Comparison of ENCODE assay signal across 13 cellular contexts in genomic region chr12:67988600-67988999, GRCh38. TPM values are rescaled to one million over a fixed set of nuclear protein-coding genes. Genes with fewer than 3 reads are reported as not detected.
A peak's percentile ranks its signal among the peaks of the same experiment; 100 is the strongest.
DNase-seq lines count a peak whose midpoint lies in the region; ATAC-seq and TF ChIP-seq lines count a peak whose summit lies in the region.
"Had no signal": no experiment of that assay in that cellular context is flagged by ENCODE, and none has a peak within 500 bp of the region (broad histone marks: within the 10 kb centered on the region; RNA-seq: fewer than 3 reads in every experiment).

No MANE protein-coding gene starts in this region.

- no peaks in the 10 kb centered on the region for H3K27me3 ChIP-seq in GM06990 (replicated peaks; ENCODE audit: control insufficient read depth, insufficient read depth, low read length)
- no peaks in the 10 kb centered on the region for H3K27me3 ChIP-seq in gastroesophageal sphincter
- H3K27me3 ChIP-seq: body of pancreas had no signal

- no peak for TF ChIP-seq POLR2A in gastroesophageal sphincter (IDR thresholded peaks at IDR 0.05)

- H3K27ac ChIP-seq in gastroesophageal sphincter, result no peak overlapping the region
- H3K27ac ChIP-seq: body of pancreas had no signal

- WGBS in gastroesophageal sphincter (ENCODE audit: low coverage in 1 of 2), 2 donors, result 86 to 100% methylated on average over 1 of the region's 1 CpG

- DNase-seq in GM06990 (ENCODE audit: extremely low read depth, insufficient read length) (peak; percentile 52), GM19238 (ENCODE audit: insufficient read length, low spot score) (peak; percentile 10), NCI-H526 (lab: John Stamatoyannopoulos, UW) (peak; percentile 78 to 80), GM03348 (ENCODE audit: low spot score) (no peak), hypothalamus (lab: John Stamatoyannopoulos, UW) (no peak)
- DNase-seq: activated CD4-positive, CD25-positive, alpha-beta regulatory T cell treated with anti-CD3 and anti-CD28 coated beads, Interleukin-2, amount 50 U/mL, for 72 hours; body of pancreas; head of caudate nucleus; NCI-H2227 treated with DMSO at 0.1 percent for 48 hours; nephron progenitor cell had no signal

- no peaks in the 10 kb centered on the region for H3K9me3 ChIP-seq in gastroesophageal sphincter
- H3K9me3 ChIP-seq: body of pancreas had no signal

- TF ChIP-seq CTCF in GM06990 (IDR thresholded peaks at IDR 0.05; ENCODE audit: insufficient read depth, low read length, poor library complexity, severe bottlenecking), result no peak
- no peak for TF ChIP-seq CTCF in gastroesophageal sphincter (IDR thresholded peaks at IDR 0.05)

- ATAC-seq in HG02870 (IDR thresholded peaks at IDR 0.05; ENCODE audit: unreplicated experiment), result peak; percentile 84
- ATAC-seq in gastroesophageal sphincter, result no peak
- no peak for ATAC-seq in SK-N-SH treated with all-trans-retinoic acid at 6 μM for 48 hours
- ATAC-seq: body of pancreas had no signal

- H3K36me3 ChIP-seq in GM06990 (ENCODE audit: control insufficient read depth, insufficient read depth, low read length) (no peaks in the 10 kb centered on the region), gastroesophageal sphincter (no peaks in the 10 kb centered on the region)

- no peak for TF ChIP-seq EP300 in gastroesophageal sphincter (IDR thresholded peaks at IDR 0.05)

- no peaks in the 10 kb centered on the region for H3K4me1 ChIP-seq in gastroesophageal sphincter
- H3K4me1 ChIP-seq: body of pancreas had no signal

- H3K4me3 ChIP-seq in GM06990 (replicated peaks; ENCODE audit: low read depth, low read length) (no peak overlapping the region; the same call in 1 of the 2 replicates), gastroesophageal sphincter (no peak overlapping the region)
- H3K4me3 ChIP-seq: body of pancreas had no signal

TF ChIP-seq in SK-N-SH treated with all-trans-retinoic acid at 6 μM for 48 hours, 23 proteins besides CTCF, POLR2A, EP300 and RAD21:
- TF ChIP-seq GLIS3 (CRISPR knock-in tag; IDR thresholded peaks at IDR 0.05) (no peak), ISL1 (CRISPR knock-in tag; IDR thresholded peaks at IDR 0.05) (no peak), ESRRG (CRISPR knock-in tag; IDR thresholded peaks at IDR 0.05) (no peak), BACH2 (CRISPR knock-in tag; IDR thresholded peaks at IDR 0.05; ENCODE audit: borderline replicate concordance) (no peak), RARB (CRISPR knock-in tag; IDR thresholded peaks at IDR 0.05) (no peak), ZFP30 (CRISPR knock-in tag; IDR thresholded peaks at IDR 0.05) (no peak), TOX (CRISPR knock-in tag; IDR thresholded peaks at IDR 0.05; ENCODE audit: borderline replicate concordance) (no peak), TCF4 (CRISPR knock-in tag; IDR thresholded peaks at IDR 0.05; ENCODE audit: borderline replicate concordance) (no peak), POU6F1 (CRISPR knock-in tag; IDR thresholded peaks at IDR 0.05; ENCODE audit: borderline replicate concordance, low read depth) (no peak), CSRNP3 (CRISPR knock-in tag; IDR thresholded peaks at IDR 0.05) (no peak), ZFP3 (CRISPR knock-in tag; IDR thresholded peaks at IDR 0.05) (no peak)

RNA-seq across cellular contexts. Expression of gene IFNG-AS1, which starts 0.6 kb away (rescaled TPM):
- total RNA-seq in gastroesophageal sphincter, result not detected
- total RNA-seq: body of pancreas had no signal

Comparison
In these comparisons a context has a peak if more than half of its experiments do, and no peak if none do; other contexts are left out.
1. DNase-seq: peak in GM06990 (single experiment), GM19238 (single experiment) and NCI-H526 (2 of 2); none in GM03348 (single experiment) and hypothalamus (0 of 51).